In the genomic region with DNA sequence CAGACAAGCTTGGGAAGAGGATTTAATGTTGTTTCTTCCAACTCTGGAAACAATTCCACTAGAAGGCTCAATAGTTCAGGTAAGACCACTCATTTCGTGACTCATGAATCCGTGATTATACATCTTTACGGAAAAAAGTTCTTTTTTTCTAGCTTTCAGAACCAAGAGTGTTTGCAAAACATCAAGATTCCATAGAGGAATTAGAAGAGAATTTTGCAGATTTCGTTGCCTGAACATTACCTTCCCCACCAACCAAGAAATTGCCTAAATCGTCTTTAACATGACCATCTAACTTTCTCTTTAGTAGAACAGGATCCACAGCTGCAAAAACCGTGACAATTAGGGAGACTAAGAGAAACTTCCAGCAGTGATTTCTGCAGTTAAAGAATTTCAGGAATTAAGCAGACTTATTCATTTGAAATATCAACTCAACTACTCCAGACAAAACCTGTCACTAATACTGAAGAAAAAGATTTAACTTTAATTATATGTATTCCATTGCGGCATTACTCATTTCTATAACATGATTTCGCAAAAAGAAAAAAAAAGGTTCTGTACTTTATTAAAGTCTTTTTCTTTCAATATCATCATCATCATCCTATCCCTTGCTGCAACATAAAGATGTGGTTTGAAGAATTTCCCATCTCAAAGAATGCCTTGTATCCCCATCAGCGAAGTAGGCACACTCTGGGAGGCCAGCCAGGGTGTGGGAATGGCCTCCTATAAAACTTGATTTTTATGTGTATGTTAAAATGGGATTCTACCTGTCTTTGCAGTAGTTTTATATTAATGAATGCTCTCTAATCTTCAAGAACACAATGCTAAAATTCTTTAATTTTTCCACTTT, we compare ENCODE assay signal across 10 cellular contexts. TPM values are rescaled to one million over a fixed set of nuclear protein-coding genes. Genes with fewer than 3 reads are reported as not detected.
DNase-seq lines count a peak whose midpoint lies in the region; TF ChIP-seq lines count a peak whose summit lies in the region.
"Had no signal": no experiment of that assay in that cellular context is flagged by ENCODE, and none has a peak within 500 bp of the region (broad histone marks: within the 10 kb centered on the region; RNA-seq: fewer than 3 reads in every experiment).

No MANE protein-coding gene starts in this region.

- H3K27me3 Mint-ChIP-seq in HFFc6 (ENCODE audit: insufficient read depth), result no peaks in the 10 kb centered on the region; the same call in 1 of the 2 replicates
- H3K27me3 Mint-ChIP-seq in nephron progenitor cell (ENCODE audit: low read depth, poor library complexity), result peaks cover 11% of the 10 kb centered on the region

- DNase-seq in AG10803 (ENCODE audit: low read depth), result peak; percentile 85
- DNase-seq in HFFc6, result no peak
- no peak for DNase-seq in dorsolateral prefrontal cortex
- no peak for DNase-seq in nephron progenitor cell
- DNase-seq in NOMO-1 (lab: John Stamatoyannopoulos, UW; ENCODE audit: unreplicated experiment in 2 of 2), result no peak
- no peak for DNase-seq in NCI-H146 (lab: John Stamatoyannopoulos, UW)
- DNase-seq in mesenteric fat pad (ENCODE audit: low spot score), result no peak
- no peak for DNase-seq in NCI-H1930 (lab: John Stamatoyannopoulos, UW)
- DNase-seq: activated naive CD4-positive, alpha-beta T cell; KG1 had no signal

- no peaks in the 10 kb centered on the region for H3K36me3 Mint-ChIP-seq in HFFc6 (ENCODE audit: low read depth)
- no peaks in the 10 kb centered on the region for H3K36me3 Mint-ChIP-seq in nephron progenitor cell (ENCODE audit: low read depth)

- peak overlapping the region; percentile 44 to 98 (median 94) for H3K27ac ChIP-seq in dorsolateral prefrontal cortex

- no peaks in the 10 kb centered on the region for H3K27me3 ChIP-seq in dorsolateral prefrontal cortex

- intact Hi-C loops in dorsolateral prefrontal cortex (cut with DNase I), result loop anchor here (5.0 to 10.0 kb wide), 3 partner anchors 62 to 115 kb away; a partner anchor contains a TSS

- no peak overlapping the region for H3K27ac Mint-ChIP-seq in HFFc6
- peak overlapping the region; percentile 33 for H3K27ac Mint-ChIP-seq in nephron progenitor cell

- H3K4me3 Mint-ChIP-seq in HFFc6 (peak overlapping the region; percentile 86), nephron progenitor cell (peak overlapping the region; percentile 57)

- H3K4me3 ChIP-seq in AG10803 (ENCODE audit: low read length) (peak overlapping the region; percentile 66), dorsolateral prefrontal cortex (peak overlapping the region in 57 of 59 donors; percentile 9 to 92 (median 84))

- no peaks in the 10 kb centered on the region for H3K9me3 Mint-ChIP-seq in HFFc6
- no peaks in the 10 kb centered on the region for H3K9me3 Mint-ChIP-seq in nephron progenitor cell

- TF ChIP-seq CTCF in AG10803 (conservative IDR thresholded peaks at IDR 0.05; ENCODE audit: low read length) (no peak), HFFc6 (IDR thresholded peaks at IDR 0.05) (no peak), dorsolateral prefrontal cortex (IDR thresholded peaks at IDR 0.05 in 54 of 56, conservative IDR thresholded peaks at IDR 0.05 in 2 of 56; ENCODE audit: low read depth in 1 of 56, partially characterized antibody in 56 of 56) (no peak), nephron progenitor cell (IDR thresholded peaks at IDR 0.05) (no peak)

- H3K4me1 Mint-ChIP-seq in HFFc6 (ENCODE audit: low read depth) (peaks cover 44% of the 10 kb centered on the region), nephron progenitor cell (peaks cover 34% of the 10 kb centered on the region)

RNA-seq across cellular contexts. Expression of a gene that starts 1.9 kb away (rescaled TPM):
- total RNA-seq in HFFc6 (2021; fragmentation: NEBNext Ultra II Directional; extraction: Animal tissue kit (Norgen Biotek cat#: 25700)), result 10 to 100 TPM; 14.3 to 30.1 (median 25.5) TPM
- 100 to 1,000 TPM in 1 of 120 experiments, 10 to 100 TPM in 119; 42.6 to 115 (median 62.1) TPM for total RNA-seq in dorsolateral prefrontal cortex
- 44.6 TPM for total RNA-seq in mesenteric fat pad
